12 cellular contexts compared by ENCODE assay signal in the genomic region with DNA sequence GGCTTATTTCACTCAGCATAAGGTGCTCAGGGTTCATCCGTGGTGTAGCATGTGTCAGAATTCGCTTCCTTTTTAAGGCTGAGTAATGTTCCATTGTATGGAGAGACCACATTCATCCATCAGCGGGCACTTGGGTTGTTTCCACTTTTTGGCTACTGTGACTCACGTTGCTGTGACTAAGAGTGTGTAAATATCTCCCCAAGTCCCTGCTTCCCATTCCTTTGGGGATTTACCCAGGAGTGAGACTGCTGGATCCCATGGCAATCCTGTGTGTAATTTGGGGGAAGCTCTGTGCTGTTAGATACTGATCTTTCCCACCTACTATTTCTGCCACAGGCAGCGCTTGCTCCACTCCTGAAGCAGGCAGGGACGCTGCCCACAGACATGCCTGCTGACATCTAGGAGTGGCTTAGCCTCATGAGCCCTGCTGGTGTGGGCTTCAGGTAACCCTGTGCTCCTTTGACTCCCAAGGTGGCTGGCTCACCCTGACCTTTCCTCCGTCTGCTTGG.
A peak's percentile ranks its signal among the peaks of the same experiment; 100 is the strongest.
DNase-seq lines count a peak whose midpoint lies in the region; ATAC-seq, FAIRE-seq and TF ChIP-seq lines count a peak whose summit lies in the region.
"Had no signal": no experiment of that assay in that cellular context is flagged by ENCODE, and none has a peak within 500 bp of the region (broad histone marks: within the 10 kb centered on the region; RNA-seq: fewer than 3 reads in every experiment).

No MANE protein-coding gene starts in this region.

- H3K27ac Mint-ChIP-seq in stimulated activated naive CD8-positive, alpha-beta T cell treated with anti-CD3 and anti-CD28 coated beads, Interleukin-15, amount 100 ng/mL, for 72 hours = no peak overlapping the region
- H3K27ac Mint-ChIP-seq in naive thymus-derived CD4-positive, alpha-beta T cell = peak overlapping the region in 1 of 9 donors; percentile 3

- CTCF ChIA-PET in naive thymus-derived CD4-positive, alpha-beta T cell (lab: Charles Lee) = no interaction called here

- peak; percentile 67 for FAIRE-seq in urothelium cell line (lab: Jason Lieb, UNC)

- H3K4me3 Mint-ChIP-seq in stimulated activated naive CD8-positive, alpha-beta T cell treated with anti-CD3 and anti-CD28 coated beads, Interleukin-15, amount 100 ng/mL, for 72 hours = no peak overlapping the region
- no peak overlapping the region for H3K4me3 Mint-ChIP-seq in naive thymus-derived CD4-positive, alpha-beta T cell
- H3K4me3 Mint-ChIP-seq: CD4-positive, alpha-beta memory T cell had no signal

- no peaks in the 10 kb centered on the region for H3K9me3 Mint-ChIP-seq in stimulated activated naive CD8-positive, alpha-beta T cell treated with anti-CD3 and anti-CD28 coated beads, Interleukin-15, amount 100 ng/mL, for 72 hours
- H3K9me3 Mint-ChIP-seq in naive thymus-derived CD4-positive, alpha-beta T cell = peaks cover 0 to 1% (median 0%) of the 10 kb centered on the region in 11 donors

- H3K4me1 ChIP-seq in adipocyte (ENCODE audit: control insufficient read depth, insufficient read depth, low read length) (peaks cover 19% of the 10 kb centered on the region), foreskin keratinocyte (no peaks in the 10 kb centered on the region), vagina (peaks cover 16% of the 10 kb centered on the region)
- no peaks in the 10 kb centered on the region for H3K4me1 ChIP-seq in naive thymus-derived CD4-positive, alpha-beta T cell (ENCODE audit: control insufficient read depth in 2 of 2, insufficient read depth in 2 of 2, low read length in 2 of 2)

- no peaks in the 10 kb centered on the region for H3K27me3 Mint-ChIP-seq in stimulated activated naive CD8-positive, alpha-beta T cell treated with anti-CD3 and anti-CD28 coated beads, Interleukin-15, amount 100 ng/mL, for 72 hours
- H3K27me3 Mint-ChIP-seq in naive thymus-derived CD4-positive, alpha-beta T cell = no peaks in the 10 kb centered on the region
- H3K27me3 Mint-ChIP-seq: CD4-positive, alpha-beta memory T cell had no signal

- no peaks in the 10 kb centered on the region for H3K36me3 Mint-ChIP-seq in naive thymus-derived CD4-positive, alpha-beta T cell
- H3K36me3 Mint-ChIP-seq: CD4-positive, alpha-beta memory T cell had no signal

- POLR2A ChIA-PET in naive thymus-derived CD4-positive, alpha-beta T cell (lab: Charles Lee) = no interaction called here

- H3K9me3 ChIP-seq in adipocyte (ENCODE audit: control insufficient read depth, low read length) (no peaks in the 10 kb centered on the region), vagina (no peaks in the 10 kb centered on the region)
- H3K9me3 ChIP-seq in naive thymus-derived CD4-positive, alpha-beta T cell (ENCODE audit: control insufficient read depth in 2 of 3, low read length in 3 of 3) = no peaks in the 10 kb centered on the region
- H3K9me3 ChIP-seq: thyroid gland had no signal

- peaks cover 7% of the 10 kb centered on the region for H3K4me1 Mint-ChIP-seq in stimulated activated naive CD8-positive, alpha-beta T cell treated with anti-CD3 and anti-CD28 coated beads, Interleukin-15, amount 100 ng/mL, for 72 hours
- H3K4me1 Mint-ChIP-seq in naive thymus-derived CD4-positive, alpha-beta T cell = peaks cover 0 to 12% (median 4%) of the 10 kb centered on the region in 7 donors

- intact Hi-C loops in vagina (cut with DNase I) = no loop called here
- intact Hi-C loops in naive thymus-derived CD4-positive, alpha-beta T cell (cut with micrococcal nuclease) = no loop called here

- H3K4me3 ChIP-seq in adipocyte (ENCODE audit: low read length) (no peak overlapping the region), vagina (no peak overlapping the region)
- no peak overlapping the region for H3K4me3 ChIP-seq in naive thymus-derived CD4-positive, alpha-beta T cell (ENCODE audit: low read length)
- H3K4me3 ChIP-seq: thyroid gland had no signal

- peak; percentile 68 for ATAC-seq in stimulated activated naive CD8-positive, alpha-beta T cell treated with anti-CD3 and anti-CD28 coated beads, Interleukin-15, Interleukin-2, amounts not matched to agents 100 U/mL and 50 U/mL, for 24 hours
- no peak for ATAC-seq in stimulated activated naive CD8-positive, alpha-beta T cell treated with anti-CD3 and anti-CD28 coated beads, Interleukin-15, amount 100 ng/mL, for 72 hours
- ATAC-seq in foreskin keratinocyte = peak; percentile 93
- ATAC-seq in naive thymus-derived CD4-positive, alpha-beta T cell = no peak

- no peak for TF ChIP-seq CTCF in foreskin keratinocyte (conservative IDR thresholded peaks at IDR 0.05)
- no peak for TF ChIP-seq CTCF in vagina (IDR thresholded peaks at IDR 0.05)

- no peak for DNase-seq in stimulated activated naive CD8-positive, alpha-beta T cell treated with anti-CD3 and anti-CD28 coated beads, Interleukin-15, Interleukin-2, amounts not matched to agents 100 U/mL and 50 U/mL, for 24 hours
- DNase-seq in stimulated activated naive CD8-positive, alpha-beta T cell treated with anti-CD3 and anti-CD28 coated beads, Interleukin-15, amount 100 ng/mL, for 72 hours = no peak
- DNase-seq in adipocyte (ENCODE audit: low read depth) = peak; percentile 46
- peak; percentile 75 to 87 for DNase-seq in foreskin keratinocyte
- peak; percentile 79 for DNase-seq in urothelium cell line (ENCODE audit: low spot score)
- DNase-seq in vagina (ENCODE audit: extremely low spot score in 2 of 2) = no peak
- no peak for DNase-seq in NCI-H128 (lab: John Stamatoyannopoulos, UW; ENCODE audit: unreplicated experiment)
- no peak for DNase-seq in naive thymus-derived CD4-positive, alpha-beta T cell
- DNase-seq: activated naive CD4-positive, alpha-beta T cell; CD4-positive, alpha-beta memory T cell; NCI-H2081; thyroid gland had no signal

- no peak overlapping the region for H3K9ac ChIP-seq in adipocyte (ENCODE audit: low read length)

- no peaks in the 10 kb centered on the region for H3K27me3 ChIP-seq in adipocyte (replicated peaks; ENCODE audit: control insufficient read depth, insufficient read depth, low read length)
- H3K27me3 ChIP-seq in foreskin keratinocyte = peaks cover 1% of the 10 kb centered on the region
- H3K27me3 ChIP-seq in vagina = no peaks in the 10 kb centered on the region
- H3K27me3 ChIP-seq in naive thymus-derived CD4-positive, alpha-beta T cell (ENCODE audit: control insufficient read depth in 2 of 2, insufficient read depth in 2 of 2, low read length in 2 of 2) = no peaks in the 10 kb centered on the region
- H3K27me3 ChIP-seq: thyroid gland had no signal

- TF ChIP-seq POLR2A in vagina (IDR thresholded peaks at IDR 0.05) = no peak

- H3K27ac ChIP-seq in foreskin keratinocyte (no peak overlapping the region), vagina (no peak overlapping the region)
- no peak overlapping the region for H3K27ac ChIP-seq in naive thymus-derived CD4-positive, alpha-beta T cell (ENCODE audit: low read depth, low read length)
- H3K27ac ChIP-seq: thyroid gland had no signal

- H3K36me3 ChIP-seq in adipocyte (ENCODE audit: control insufficient read depth, insufficient read depth, low read length, severe bottlenecking) = no peaks in the 10 kb centered on the region
- no peaks in the 10 kb centered on the region for H3K36me3 ChIP-seq in vagina
- H3K36me3 ChIP-seq in naive thymus-derived CD4-positive, alpha-beta T cell (ENCODE audit: control insufficient read depth in 2 of 3, insufficient read depth in 3 of 3, low read length in 3 of 3) = no peaks in the 10 kb centered on the region
- H3K36me3 ChIP-seq: thyroid gland had no signal

Comparison
In these comparisons a context has a peak if more than half of its experiments do, and no peak if none do; other contexts are left out.
1. ATAC-seq: peak in stimulated activated naive CD8-positive, alpha-beta T cell treated with anti-CD3 and anti-CD28 coated beads, Interleukin-15, Interleukin-2, amounts not matched to agents 100 U/mL and 50 U/mL, for 24 hours (single experiment) and foreskin keratinocyte (single experiment); none in stimulated activated naive CD8-positive, alpha-beta T cell treated with anti-CD3 and anti-CD28 coated beads, Interleukin-15, amount 100 ng/mL, for 72 hours (single experiment) and naive thymus-derived CD4-positive, alpha-beta T cell (single experiment).
2. DNase-seq: peak in adipocyte (single experiment), foreskin keratinocyte (2 of 2) and urothelium cell line (single experiment); none in stimulated activated naive CD8-positive, alpha-beta T cell treated with anti-CD3 and anti-CD28 coated beads, Interleukin-15, Interleukin-2, amounts not matched to agents 100 U/mL and 50 U/mL, for 24 hours (single experiment), stimulated activated naive CD8-positive, alpha-beta T cell treated with anti-CD3 and anti-CD28 coated beads, Interleukin-15, amount 100 ng/mL, for 72 hours (0 of 2), vagina (0 of 2), NCI-H128 (single experiment) and naive thymus-derived CD4-positive, alpha-beta T cell (0 of 9).